In the genomic region with DNA sequence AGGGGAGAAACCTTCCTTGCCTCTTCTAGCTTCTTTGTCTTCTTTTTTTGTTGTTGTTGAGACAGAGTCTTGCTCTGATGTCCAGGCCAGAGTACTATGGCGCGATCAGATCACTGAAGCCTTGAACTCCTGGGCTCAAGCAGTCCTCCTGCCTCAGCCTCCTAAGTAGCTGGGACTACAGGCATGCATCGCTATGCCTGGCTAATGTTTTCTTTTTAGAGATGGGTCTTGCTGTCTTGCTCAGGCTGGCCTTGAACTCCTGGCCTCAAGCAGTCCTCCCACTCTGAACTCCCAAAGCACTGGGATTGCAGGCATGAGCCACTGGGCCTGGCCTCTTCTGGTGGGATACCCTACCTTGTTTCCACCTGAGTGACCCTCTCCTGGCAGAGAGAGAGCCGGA, we compare ENCODE assay signal across 22 cellular contexts. TPM values are rescaled to one million over a fixed set of nuclear protein-coding genes. Genes with fewer than 3 reads are reported as not detected.
DNase-seq lines count a peak whose midpoint lies in the region; ATAC-seq, FAIRE-seq and TF ChIP-seq lines count a peak whose summit lies in the region.
"Had no signal": no experiment of that assay in that cellular context is flagged by ENCODE, and none has a peak within 500 bp of the region (broad histone marks: within the 10 kb centered on the region; RNA-seq: fewer than 3 reads in every experiment).

No MANE protein-coding gene starts in this region.

- H3K9ac ChIP-seq in HepG2 (ENCODE audit: insufficient read depth, low read depth, low read length): no peak overlapping the region
- H3K9ac ChIP-seq: GM23248 had no signal

- in situ Hi-C loops in HepG2 (cut with HindIII; ENCODE audit: extremely low pct_ligation_motif_present, low pct_unique_long_range_greater_than_20kb): no loop called here

- ATAC-seq in HepG2 (no peak), right lobe of liver (no peak), T-helper 17 cell (no peak)
- ATAC-seq: A549, GM12878 had no signal

- CTCF ChIA-PET in HepG2 (lab: Yijun Ruan, JAX; ENCODE audit: low intra/inter-chr PET ratio, low total read pairs): no interaction called here

- H3K4me1 ChIP-seq in HepG2 (ENCODE audit: insufficient read depth, low read length) (peaks cover 47% of the 10 kb centered on the region), right lobe of liver (peaks cover 0 to 7% (median 3%) of the 10 kb centered on the region in 4 donors), stomach (peaks cover 16 to 32% (median 28%) of the 10 kb centered on the region in 4 donors)

- DNase-seq in HepG2 (ENCODE audit: low spot score) (no peak), right lobe of liver (no peak), T-helper 17 cell (no peak), progenitor cell of endocrine pancreas (ENCODE audit: low spot score, unreplicated experiment) (no peak), osteocyte (ENCODE audit: extremely low spot score, unreplicated experiment) (no peak), stomach (no peak), SHP77 treated with DMSO at 0.1 percent for 48 hours (lab: John Stamatoyannopoulos, UW) (no peak)
- DNase-seq: AML-193; Calu3; CD4-positive, alpha-beta memory T cell; GM23248; HCEC 1CT; HFFc6; IMR-90; KBM-7 had no signal

- H3K27me3 Mint-ChIP-seq in T-helper 17 cell (peaks cover 5% of the 10 kb centered on the region), progenitor cell of endocrine pancreas (peaks cover 5% of the 10 kb centered on the region), osteocyte (ENCODE audit: unreplicated experiment) (no peaks in the 10 kb centered on the region)

- H4K20me1 ChIP-seq in HepG2 (ENCODE audit: insufficient read depth, low read length): no peaks in the 10 kb centered on the region

- peaks cover 4% of the 10 kb centered on the region for H3K36me3 Mint-ChIP-seq in T-helper 17 cell (ENCODE audit: low read depth)
- H3K36me3 Mint-ChIP-seq in progenitor cell of endocrine pancreas (ENCODE audit: insufficient read depth): no peaks in the 10 kb centered on the region
- no peaks in the 10 kb centered on the region for H3K36me3 Mint-ChIP-seq in osteocyte (ENCODE audit: unreplicated experiment)

- H3K27ac Mint-ChIP-seq in T-helper 17 cell (no peak overlapping the region), progenitor cell of endocrine pancreas (peak overlapping the region; percentile 86), osteocyte (ENCODE audit: unreplicated experiment) (no peak overlapping the region)
- H3K27ac Mint-ChIP-seq: CD14-positive monocyte, HFFc6 had no signal

- FAIRE-seq in HepG2 (lab: Jason Lieb, UNC): no peak
- FAIRE-seq: A549, GM12878, H54 had no signal

- 51% methylated on average over 4 of the region's 4 CpGs for WGBS in HepG2 (ENCODE audit: low lambda C conversion rate)
- 100% methylated on average over 1 of the region's 4 CpGs for WGBS in right lobe of liver (ENCODE audit: insufficient coverage, low coverage, low lambda C conversion rate, missing lambda C conversion rate)
- WGBS in stomach, 5 donors: 90 to 96% (median 94%) methylated on average over 4 of the region's 4 CpGs

- TF ChIP-seq RAD21 in HepG2 (CRISPR knock-in tag; IDR thresholded peaks at IDR 0.05): no peak

- TF ChIP-seq POLR2A in HepG2 (IDR thresholded peaks at IDR 0.05; ENCODE audit: insufficient read depth in 1 of 2, low read depth in 2 of 2, low read length in 2 of 2) (no peak), right lobe of liver (IDR thresholded peaks at IDR 0.05) (no peak), stomach (IDR thresholded peaks at IDR 0.05) (no peak)

- no peaks in the 10 kb centered on the region for H3K36me3 ChIP-seq in HepG2 (replicated peaks in 1 of 2; ENCODE audit: control insufficient read depth in 1 of 2, insufficient read depth in 2 of 2, low read length in 2 of 2)
- no peaks in the 10 kb centered on the region for H3K36me3 ChIP-seq in right lobe of liver
- H3K36me3 ChIP-seq in stomach: peaks cover 0 to 6% (median 4%) of the 10 kb centered on the region in 4 donors

- H3K4me3 Mint-ChIP-seq in T-helper 17 cell: peak overlapping the region; percentile 41
- H3K4me3 Mint-ChIP-seq in progenitor cell of endocrine pancreas (ENCODE audit: low read depth): no peak overlapping the region
- H3K4me3 Mint-ChIP-seq in osteocyte (ENCODE audit: unreplicated experiment): no peak overlapping the region
- H3K4me3 Mint-ChIP-seq: CD4-positive, alpha-beta memory T cell; HFFc6 had no signal

- no peak overlapping the region for H3K27ac ChIP-seq in HepG2 (ENCODE audit: extremely low read length, insufficient read depth, low read length)
- H3K27ac ChIP-seq in right lobe of liver: no peak overlapping the region
- H3K27ac ChIP-seq in stomach: no peak overlapping the region
- H3K27ac ChIP-seq: 22Rv1, GM23248, HL-60 had no signal

- H3K4me1 Mint-ChIP-seq in T-helper 17 cell (peaks cover 16% of the 10 kb centered on the region), progenitor cell of endocrine pancreas (ENCODE audit: low read depth) (peaks cover 9% of the 10 kb centered on the region), osteocyte (ENCODE audit: unreplicated experiment) (peaks cover 5% of the 10 kb centered on the region)

- TF ChIP-seq CTCF in HepG2 (CRISPR knock-in tag; IDR thresholded peaks at IDR 0.05) (no peak), right lobe of liver (IDR thresholded peaks at IDR 0.05) (no peak), progenitor cell of endocrine pancreas (IDR thresholded peaks at IDR 0.05; ENCODE audit: unreplicated experiment) (no peak), osteocyte (IDR thresholded peaks at IDR 0.05) (no peak), stomach (IDR thresholded peaks at IDR 0.05) (no peak)

- H3K4me3 ChIP-seq in HepG2 (replicated peaks in 1 of 3; ENCODE audit: insufficient read depth in 1 of 3, low read depth in 2 of 3, low read length in 3 of 3) (no peak overlapping the region), right lobe of liver (no peak overlapping the region), stomach (no peak overlapping the region)
- H3K4me3 ChIP-seq: A549, GM12878, GM23248 had no signal

- H3K4me2 ChIP-seq in HepG2 (ENCODE audit: low read depth, low read length): no peak overlapping the region
- H3K4me2 ChIP-seq: A549 had no signal

- no peaks in the 10 kb centered on the region for H3K9me3 Mint-ChIP-seq in progenitor cell of endocrine pancreas (ENCODE audit: low read depth)
- H3K9me3 Mint-ChIP-seq in osteocyte (ENCODE audit: unreplicated experiment): no peaks in the 10 kb centered on the region
- H3K9me3 Mint-ChIP-seq: CD4-positive, alpha-beta memory T cell had no signal

- BruUV-seq in HepG2 (replicated peaks; lab: Mats Ljungman, UMichigan): no TSS peak

- POLR2A ChIA-PET in HepG2 (lab: Yijun Ruan, JAX): no interaction called here

- H3K79me2 ChIP-seq in HepG2 (ENCODE audit: insufficient read depth, low read length): peaks cover 5% of the 10 kb centered on the region

- H3K9me3 ChIP-seq in HepG2 (ENCODE audit: low read length) (no peaks in the 10 kb centered on the region), right lobe of liver (no peaks in the 10 kb centered on the region), T-helper 17 cell (ENCODE audit: control insufficient read depth, low read length, poor library complexity, severe bottlenecking) (no peaks in the 10 kb centered on the region), stomach (no peaks in the 10 kb centered on the region)

- H3K27me3 ChIP-seq in HepG2 (ENCODE audit: control insufficient read depth in 1 of 2, insufficient read depth in 2 of 2, low read length in 2 of 2) (peaks cover 3 to 29% of the 10 kb centered on the region in 2 experiments; a peak in 3 of 5 replicates), right lobe of liver (no peaks in the 10 kb centered on the region), stomach (peaks cover 12 to 42% (median 25%) of the 10 kb centered on the region in 3 donors)

- intact Hi-C loops in HepG2 (cut with micrococcal nuclease; ENCODE audit: unreplicated experiment) (no loop called here), right lobe of liver (cut with DNase I) (no loop called here), stomach (cut with DNase I; ENCODE audit: low total_unique reads) (no loop called here)

- no peak overlapping the region for H2AFZ ChIP-seq in HepG2 (ENCODE audit: low read length)
- H2AFZ ChIP-seq: GM23248 had no signal

- TF ChIP-seq EP300 in HepG2 (IDR thresholded peaks at IDR 0.05; ENCODE audit: low read depth in 2 of 2, low read length in 2 of 2) (no peak), HepG2 (CRISPR knock-in tag; IDR thresholded peaks at IDR 0.05; ENCODE audit: borderline replicate concordance) (no peak), stomach (IDR thresholded peaks at IDR 0.05) (no peak)

RNA-seq across cellular contexts. Expression of gene PAXX, which starts 3.4 kb away (rescaled TPM):
- total RNA-seq in HepG2 (2016; rRNA removed; fragmentation: Illumina TruSeq; extraction: Trizol): 20.7 and 31.9 TPM in 2 replicates
- 28.4 and 30.8 TPM in 2 replicates for total RNA-seq in HepG2 (2016; cell fraction: cytosol; rRNA removed; fragmentation: Illumina TruSeq; extraction: Trizol; ENCODE audit: low read depth)
- 19.3 and 34.8 TPM in 2 replicates for total RNA-seq in HepG2 (2016; cell fraction: insoluble cytoplasmic fraction; rRNA removed; fragmentation: Illumina TruSeq; extraction: Trizol)
- total RNA-seq in HepG2 (2016; cell fraction: membrane; rRNA removed; fragmentation: Illumina TruSeq; extraction: Trizol): 30.5 and 31.8 TPM in 2 replicates
- total RNA-seq in HepG2 (2016; cell fraction: nucleus; rRNA removed; fragmentation: Illumina TruSeq; extraction: Trizol): 36.2 and 38.0 TPM in 2 replicates
- polyA plus RNA-seq in HepG2 (2011; rRNA removed): 14.0 and 18.0 TPM in 2 replicates
- 10.4 and 21.3 TPM in 2 replicates for polyA plus RNA-seq in HepG2 (2011; cell fraction: cytosol; rRNA removed)
- polyA plus RNA-seq in HepG2 (2011; cell fraction: nucleus; rRNA removed): 117 and 140 TPM in 2 replicates
- polyA plus RNA-seq in HepG2 (2012): 8.5 and 8.9 TPM in 2 replicates
- 30.9 and 37.1 TPM in 2 replicates for polyA plus RNA-seq in HepG2 (2016; cell fraction: cytosol; fragmentation: Illumina TruSeq; extraction: Trizol; ENCODE audit: low read depth)
- polyA plus RNA-seq in HepG2 (2016; cell fraction: insoluble cytoplasmic fraction; fragmentation: Illumina TruSeq; extraction: Trizol; ENCODE audit: low read depth): 23.2 and 27.0 TPM in 2 replicates
- polyA plus RNA-seq in HepG2 (2016; cell fraction: membrane; fragmentation: Illumina TruSeq; extraction: Trizol; ENCODE audit: low read depth): 29.8 and 34.5 TPM in 2 replicates
- 77.5 and 82.4 TPM in 2 replicates for polyA plus RNA-seq in HepG2 (2016; cell fraction: nucleus; fragmentation: Illumina TruSeq; extraction: Trizol; ENCODE audit: insufficient read depth, low read depth)
- polyA minus RNA-seq in HepG2 (2011; rRNA and poly(A)+ RNA removed; ENCODE audit: low replicate concordance): 2.3 and 31.7 TPM in 2 replicates
- polyA minus RNA-seq in HepG2 (2011; cell fraction: cytosol; rRNA and poly(A)+ RNA removed): 1.6 and 2.8 TPM in 2 replicates
- polyA minus RNA-seq in HepG2 (2011; cell fraction: nucleus; rRNA and poly(A)+ RNA removed): 6.6 and 7.3 TPM in 2 replicates
- total RNA-seq in right lobe of liver: 10 to 100 TPM; 13.8 to 34.5 (median 23.3) TPM
- total RNA-seq in T-helper 17 cell: 10 to 100 TPM; 85.7 to 89.9 TPM
- total RNA-seq in progenitor cell of endocrine pancreas: 54.9 and 57.1 TPM in 2 replicates
- total RNA-seq in osteocyte: 38.5 and 51.4 TPM in 2 replicates
- total RNA-seq in stomach: 10 to 100 TPM; 11.9 to 93.6 (median 45.2) TPM
- polyA plus RNA-seq in stomach: 100 to 1,000 TPM; 158 to 206 (median 178) TPM

RNA-seq across cellular contexts. Expression of gene LCNL1, which starts 6.1 kb away (rescaled TPM):
- total RNA-seq in HepG2 (2016; rRNA removed; fragmentation: Illumina TruSeq; extraction: Trizol) (not detected in 2 replicates), right lobe of liver (not detected), T-helper 17 cell (1 to 10 TPM in 1 of 2 donors, under 1 TPM in 1; 0.96 to 2.9 TPM), progenitor cell of endocrine pancreas (not detected in 2 replicates), osteocyte (3.0 and 3.4 TPM in 2 replicates), stomach (not detected)
- total RNA-seq in HepG2 (2016; cell fraction: cytosol; rRNA removed; fragmentation: Illumina TruSeq; extraction: Trizol; ENCODE audit: low read depth): not detected in 2 replicates
- not detected in 2 replicates for total RNA-seq in HepG2 (2016; cell fraction: insoluble cytoplasmic fraction; rRNA removed; fragmentation: Illumina TruSeq; extraction: Trizol)
- total RNA-seq in HepG2 (2016; cell fraction: membrane; rRNA removed; fragmentation: Illumina TruSeq; extraction: Trizol): not detected in 2 replicates
- total RNA-seq in HepG2 (2016; cell fraction: nucleus; rRNA removed; fragmentation: Illumina TruSeq; extraction: Trizol): not detected in 2 replicates
- polyA plus RNA-seq in HepG2 (2011; rRNA removed) (not detected in 2 replicates), stomach (under 1 TPM in 2 of 3 donors, not detected in 1; 0.19 to 0.25 TPM)
- polyA plus RNA-seq in HepG2 (2011; cell fraction: cytosol; rRNA removed): not detected in 2 replicates
- polyA plus RNA-seq in HepG2 (2011; cell fraction: nucleus; rRNA removed): 0.40 and 0.43 TPM in 2 replicates
- polyA plus RNA-seq in HepG2 (2012): not detected in 2 replicates
- not detected in 2 replicates for polyA plus RNA-seq in HepG2 (2016; cell fraction: cytosol; fragmentation: Illumina TruSeq; extraction: Trizol; ENCODE audit: low read depth)
- polyA plus RNA-seq in HepG2 (2016; cell fraction: insoluble cytoplasmic fraction; fragmentation: Illumina TruSeq; extraction: Trizol; ENCODE audit: low read depth): not detected in 2 replicates
- polyA plus RNA-seq in HepG2 (2016; cell fraction: membrane; fragmentation: Illumina TruSeq; extraction: Trizol; ENCODE audit: low read depth): not detected in 2 replicates
- not detected in 2 replicates for polyA plus RNA-seq in HepG2 (2016; cell fraction: nucleus; fragmentation: Illumina TruSeq; extraction: Trizol; ENCODE audit: insufficient read depth, low read depth)
- 3.1 TPM in 1 of 2 replicates, not detected in the other for polyA minus RNA-seq in HepG2 (2011; rRNA and poly(A)+ RNA removed; ENCODE audit: low replicate concordance)
- polyA minus RNA-seq in HepG2 (2011; cell fraction: cytosol; rRNA and poly(A)+ RNA removed): not detected in 2 replicates
- polyA minus RNA-seq in HepG2 (2011; cell fraction: nucleus; rRNA and poly(A)+ RNA removed): 0.13 and 0.25 TPM in 2 replicates
- total RNA-seq: Calu3, GM12878, GM23248, HFFc6, HT1080, IMR-90 had no signal
- polyA plus RNA-seq: CD14-positive monocyte; CD4-positive, alpha-beta memory T cell; GM12878; GM23248 had no signal

RNA-seq across cellular contexts. Expression of gene CLIC3, which starts 7.5 kb away (rescaled TPM):
- 0.34 and 0.51 TPM in 2 replicates for total RNA-seq in HepG2 (2016; rRNA removed; fragmentation: Illumina TruSeq; extraction: Trizol)
- 0.35 and 0.40 TPM in 2 replicates for total RNA-seq in HepG2 (2016; cell fraction: cytosol; rRNA removed; fragmentation: Illumina TruSeq; extraction: Trizol; ENCODE audit: low read depth)
- total RNA-seq in HepG2 (2016; cell fraction: insoluble cytoplasmic fraction; rRNA removed; fragmentation: Illumina TruSeq; extraction: Trizol): 0.43 and 0.58 TPM in 2 replicates
- 0.19 and 0.62 TPM in 2 replicates for total RNA-seq in HepG2 (2016; cell fraction: membrane; rRNA removed; fragmentation: Illumina TruSeq; extraction: Trizol)
- 0.56 TPM in 1 of 2 replicates, not detected in the other for total RNA-seq in HepG2 (2016; cell fraction: nucleus; rRNA removed; fragmentation: Illumina TruSeq; extraction: Trizol)
- 1.5 and 1.6 TPM in 2 replicates for polyA plus RNA-seq in HepG2 (2011; rRNA removed)
- polyA plus RNA-seq in HepG2 (2011; cell fraction: cytosol; rRNA removed): 1.5 and 3.0 TPM in 2 replicates
- 2.6 and 3.8 TPM in 2 replicates for polyA plus RNA-seq in HepG2 (2011; cell fraction: nucleus; rRNA removed)
- 0.47 and 1.5 TPM in 2 replicates for polyA plus RNA-seq in HepG2 (2012)
- 0.97 and 1.4 TPM in 2 replicates for polyA plus RNA-seq in HepG2 (2016; cell fraction: cytosol; fragmentation: Illumina TruSeq; extraction: Trizol; ENCODE audit: low read depth)
- polyA plus RNA-seq in HepG2 (2016; cell fraction: insoluble cytoplasmic fraction; fragmentation: Illumina TruSeq; extraction: Trizol; ENCODE audit: low read depth): 0.32 and 0.41 TPM in 2 replicates
- polyA plus RNA-seq in HepG2 (2016; cell fraction: membrane; fragmentation: Illumina TruSeq; extraction: Trizol; ENCODE audit: low read depth): 0.56 and 0.76 TPM in 2 replicates
- polyA plus RNA-seq in HepG2 (2016; cell fraction: nucleus; fragmentation: Illumina TruSeq; extraction: Trizol; ENCODE audit: insufficient read depth, low read depth): 0.97 and 1.2 TPM in 2 replicates
- polyA minus RNA-seq in HepG2 (2011; rRNA and poly(A)+ RNA removed; ENCODE audit: low replicate concordance): 0.78 and 9.4 TPM in 2 replicates
- 0.89 and 3.1 TPM in 2 replicates for polyA minus RNA-seq in HepG2 (2011; cell fraction: cytosol; rRNA and poly(A)+ RNA removed)
- 0.64 TPM in 1 of 2 replicates, not detected in the other for polyA minus RNA-seq in HepG2 (2011; cell fraction: nucleus; rRNA and poly(A)+ RNA removed)
- under 1 TPM in 2 of 6 experiments, not detected in 4; 0.37 to 0.51 TPM for total RNA-seq in right lobe of liver
- 1 to 10 TPM; 1.9 to 2.1 TPM for total RNA-seq in T-helper 17 cell
- total RNA-seq in progenitor cell of endocrine pancreas: 0.64 TPM in 1 of 2 replicates, not detected in the other
- total RNA-seq in osteocyte: 0.52 TPM in 1 of 2 replicates, not detected in the other
- total RNA-seq in stomach: 1 to 10 TPM in 1 of 5 donors, not detected in 4; 3.3 TPM
- 10 to 100 TPM in 2 of 3 donors, 1 to 10 TPM in 1; 4.3 to 70.9 (median 15.2) TPM for polyA plus RNA-seq in stomach
- total RNA-seq: GM12878 had no signal

RNA-seq across cellular contexts. Expression of gene PTGDS, which starts 11.6 kb away (rescaled TPM):
- total RNA-seq in HepG2 (2016; rRNA removed; fragmentation: Illumina TruSeq; extraction: Trizol) (0.33 TPM in 1 of 2 replicates, not detected in the other), right lobe of liver (10 to 100 TPM in 2 of 6 experiments, 1 to 10 TPM in 4; 4.3 to 21.9 (median 6.0) TPM), T-helper 17 cell (100 to 1,000 TPM in 1 of 2 donors, 10 to 100 TPM in 1; 21.4 to 166 TPM), progenitor cell of endocrine pancreas (not detected in 2 replicates), osteocyte (123 and 129 TPM in 2 replicates), stomach (10 to 100 TPM in 4 of 5 donors, 1 to 10 TPM in 1; 2.3 to 34.9 (median 30.4) TPM)
- total RNA-seq in HepG2 (2016; cell fraction: cytosol; rRNA removed; fragmentation: Illumina TruSeq; extraction: Trizol; ENCODE audit: low read depth): not detected in 2 replicates
- not detected in 2 replicates for total RNA-seq in HepG2 (2016; cell fraction: insoluble cytoplasmic fraction; rRNA removed; fragmentation: Illumina TruSeq; extraction: Trizol)
- total RNA-seq in HepG2 (2016; cell fraction: membrane; rRNA removed; fragmentation: Illumina TruSeq; extraction: Trizol): not detected in 2 replicates
- not detected in 2 replicates for total RNA-seq in HepG2 (2016; cell fraction: nucleus; rRNA removed; fragmentation: Illumina TruSeq; extraction: Trizol)
- polyA plus RNA-seq in HepG2 (2011; rRNA removed) (0.31 and 0.50 TPM in 2 replicates), stomach (10 to 100 TPM; 18.6 to 64.4 (median 37.3) TPM)
- polyA plus RNA-seq in HepG2 (2011; cell fraction: cytosol; rRNA removed): 0.12 and 0.13 TPM in 2 replicates
- polyA plus RNA-seq in HepG2 (2011; cell fraction: nucleus; rRNA removed): 0.90 and 1.8 TPM in 2 replicates
- polyA plus RNA-seq in HepG2 (2012): not detected in 2 replicates
- not detected in 2 replicates for polyA plus RNA-seq in HepG2 (2016; cell fraction: cytosol; fragmentation: Illumina TruSeq; extraction: Trizol; ENCODE audit: low read depth)
- not detected in 2 replicates for polyA plus RNA-seq in HepG2 (2016; cell fraction: insoluble cytoplasmic fraction; fragmentation: Illumina TruSeq; extraction: Trizol; ENCODE audit: low read depth)
- polyA plus RNA-seq in HepG2 (2016; cell fraction: membrane; fragmentation: Illumina TruSeq; extraction: Trizol; ENCODE audit: low read depth): not detected in 2 replicates
- not detected in 2 replicates for polyA plus RNA-seq in HepG2 (2016; cell fraction: nucleus; fragmentation: Illumina TruSeq; extraction: Trizol; ENCODE audit: insufficient read depth, low read depth)
- polyA minus RNA-seq in HepG2 (2011; rRNA and poly(A)+ RNA removed; ENCODE audit: low replicate concordance): 4.6 TPM in 1 of 2 replicates, not detected in the other
- polyA minus RNA-seq in HepG2 (2011; cell fraction: cytosol; rRNA and poly(A)+ RNA removed): not detected in 2 replicates
- polyA minus RNA-seq in HepG2 (2011; cell fraction: nucleus; rRNA and poly(A)+ RNA removed): not detected in 2 replicates
- total RNA-seq: Calu3, GM12878, GM23248, HFFc6, HT1080, IMR-90 had no signal
- polyA plus RNA-seq: GM12878 had no signal

RNA-seq across cellular contexts. Expression of gene LCN12, which starts 36.8 kb away (rescaled TPM):
- total RNA-seq in HepG2 (2016; rRNA removed; fragmentation: Illumina TruSeq; extraction: Trizol): 1.2 and 3.4 TPM in 2 replicates
- total RNA-seq in HepG2 (2016; cell fraction: cytosol; rRNA removed; fragmentation: Illumina TruSeq; extraction: Trizol; ENCODE audit: low read depth): 0.97 TPM in 1 of 2 replicates, not detected in the other
- 0.89 and 3.4 TPM in 2 replicates for total RNA-seq in HepG2 (2016; cell fraction: insoluble cytoplasmic fraction; rRNA removed; fragmentation: Illumina TruSeq; extraction: Trizol)
- 1.1 and 1.4 TPM in 2 replicates for total RNA-seq in HepG2 (2016; cell fraction: membrane; rRNA removed; fragmentation: Illumina TruSeq; extraction: Trizol)
- total RNA-seq in HepG2 (2016; cell fraction: nucleus; rRNA removed; fragmentation: Illumina TruSeq; extraction: Trizol): 4.3 and 4.4 TPM in 2 replicates
- 6.9 and 7.5 TPM in 2 replicates for polyA plus RNA-seq in HepG2 (2011; rRNA removed)
- polyA plus RNA-seq in HepG2 (2011; cell fraction: cytosol; rRNA removed): 1.1 and 1.6 TPM in 2 replicates
- polyA plus RNA-seq in HepG2 (2011; cell fraction: nucleus; rRNA removed): 68.8 and 75.7 TPM in 2 replicates
- 5.5 and 6.7 TPM in 2 replicates for polyA plus RNA-seq in HepG2 (2012)
- polyA plus RNA-seq in HepG2 (2016; cell fraction: cytosol; fragmentation: Illumina TruSeq; extraction: Trizol; ENCODE audit: low read depth): 0.62 and 0.70 TPM in 2 replicates
- 1.5 and 1.7 TPM in 2 replicates for polyA plus RNA-seq in HepG2 (2016; cell fraction: insoluble cytoplasmic fraction; fragmentation: Illumina TruSeq; extraction: Trizol; ENCODE audit: low read depth)
- polyA plus RNA-seq in HepG2 (2016; cell fraction: membrane; fragmentation: Illumina TruSeq; extraction: Trizol; ENCODE audit: low read depth): 1.4 and 1.7 TPM in 2 replicates
- 23.3 and 27.4 TPM in 2 replicates for polyA plus RNA-seq in HepG2 (2016; cell fraction: nucleus; fragmentation: Illumina TruSeq; extraction: Trizol; ENCODE audit: insufficient read depth, low read depth)
- 3.2 and 7.0 TPM in 2 replicates for polyA minus RNA-seq in HepG2 (2011; rRNA and poly(A)+ RNA removed; ENCODE audit: low replicate concordance)
- 1.6 and 3.5 TPM in 2 replicates for polyA minus RNA-seq in HepG2 (2011; cell fraction: cytosol; rRNA and poly(A)+ RNA removed)
- polyA minus RNA-seq in HepG2 (2011; cell fraction: nucleus; rRNA and poly(A)+ RNA removed): 5.3 and 7.7 TPM in 2 replicates
- 10 to 100 TPM in 5 of 6 experiments, 1 to 10 TPM in 1; 2.7 to 36.4 (median 20.3) TPM for total RNA-seq in right lobe of liver
- total RNA-seq in T-helper 17 cell: 1 to 10 TPM; 2.6 to 4.2 TPM
- 14.7 and 16.2 TPM in 2 replicates for total RNA-seq in progenitor cell of endocrine pancreas
- total RNA-seq in osteocyte: 0.57 and 1.4 TPM in 2 replicates
- 1 to 10 TPM in 1 of 5 donors, under 1 TPM in 1, not detected in 3; 0.73 to 2.2 TPM for total RNA-seq in stomach
- polyA plus RNA-seq in stomach: 1 to 10 TPM; 2.3 to 6.3 (median 3.1) TPM
- total RNA-seq: GM23248, HT1080, IMR-90 had no signal
- polyA plus RNA-seq: CD14-positive monocyte; CD4-positive, alpha-beta memory T cell; GM23248 had no signal
